Comparison of ENCODE assay signal across 1 cellular context in genomic region chr1:151611288-151611790, GRCh38.
TF ChIP-seq lines count a peak whose summit lies in the region.

No MANE protein-coding gene starts in this region.

TF ChIP-seq in K562, 482 proteins besides CTCF, POLR2A, EP300 and RAD21 (continued from another document):
- TF ChIP-seq ZNF609 (CRISPR knock-in tag; IDR thresholded peaks at IDR 0.05; ENCODE audit: borderline replicate concordance) (no peak), CC2D1A (IDR thresholded peaks at IDR 0.05) (no peak), EP400 (IDR thresholded peaks at IDR 0.05) (peak; percentile 40), KLF10 (CRISPR knock-in tag; IDR thresholded peaks at IDR 0.05) (no peak), RFX7 (CRISPR knock-in tag; IDR thresholded peaks at IDR 0.05) (no peak), NBN (IDR thresholded peaks at IDR 0.05; ENCODE audit: low read depth) (no peak), HMGXB4 (CRISPR knock-in tag; IDR thresholded peaks at IDR 0.05) (no peak), HNRNPL (IDR thresholded peaks at IDR 0.05; ENCODE audit: low read depth, low read length) (no peak), PCBP1 (IDR thresholded peaks at IDR 0.05; ENCODE audit: low read depth, low read length, poor library complexity, severe bottlenecking) (no peak), SMARCC2 (IDR thresholded peaks at IDR 0.05; ENCODE audit: low read depth) (no peak), ZBTB11 (CRISPR knock-in tag; IDR thresholded peaks at IDR 0.05) (no peak), HDAC1 (IDR thresholded peaks at IDR 0.05) (no peak), TFAM (CRISPR knock-in tag; conservative IDR thresholded peaks at IDR 0.05) (no peak), ZNF592 (IDR thresholded peaks at IDR 0.05) (peak; percentile 61), PCBP2 (IDR thresholded peaks at IDR 0.05; ENCODE audit: low read depth, low read length, poor library complexity, severe bottlenecking) (no peak), SMARCA5 (IDR thresholded peaks at IDR 0.05) (no peak)
TF ChIP-seq in K562: peak in this region for 37.
